ENCODE assay signal across 1 cellular context in the genomic region with DNA sequence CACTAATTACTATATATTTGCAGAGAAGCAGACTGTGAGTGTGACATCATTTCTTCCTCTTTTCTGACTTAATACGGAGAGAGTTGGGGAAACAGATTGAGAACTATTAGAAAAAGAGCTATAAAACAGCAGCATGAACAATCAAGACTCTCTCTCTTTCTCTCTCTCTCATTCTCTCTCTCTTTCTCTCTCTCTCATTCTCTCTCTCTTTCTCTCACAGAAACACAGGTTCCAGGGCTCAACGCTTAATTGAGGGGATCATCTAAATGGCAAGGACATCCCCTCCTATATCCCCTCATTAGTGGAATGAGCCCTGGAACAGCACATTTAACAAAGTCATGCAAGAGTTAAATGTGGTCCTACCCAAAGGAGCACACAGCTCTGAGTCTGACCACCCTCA.
TF ChIP-seq lines count a peak whose summit lies in the region.

No MANE protein-coding gene starts in this region.

TF ChIP-seq in HEK293, 187 proteins besides CTCF, POLR2A, EP300 and RAD21 (continued from another document):
- no peak for TF ChIP-seq ZNF394 (tag by site-specific recombination; IDR thresholded peaks at IDR 0.05; ENCODE audit: borderline replicate concordance)
- TF ChIP-seq, protein P1, sequence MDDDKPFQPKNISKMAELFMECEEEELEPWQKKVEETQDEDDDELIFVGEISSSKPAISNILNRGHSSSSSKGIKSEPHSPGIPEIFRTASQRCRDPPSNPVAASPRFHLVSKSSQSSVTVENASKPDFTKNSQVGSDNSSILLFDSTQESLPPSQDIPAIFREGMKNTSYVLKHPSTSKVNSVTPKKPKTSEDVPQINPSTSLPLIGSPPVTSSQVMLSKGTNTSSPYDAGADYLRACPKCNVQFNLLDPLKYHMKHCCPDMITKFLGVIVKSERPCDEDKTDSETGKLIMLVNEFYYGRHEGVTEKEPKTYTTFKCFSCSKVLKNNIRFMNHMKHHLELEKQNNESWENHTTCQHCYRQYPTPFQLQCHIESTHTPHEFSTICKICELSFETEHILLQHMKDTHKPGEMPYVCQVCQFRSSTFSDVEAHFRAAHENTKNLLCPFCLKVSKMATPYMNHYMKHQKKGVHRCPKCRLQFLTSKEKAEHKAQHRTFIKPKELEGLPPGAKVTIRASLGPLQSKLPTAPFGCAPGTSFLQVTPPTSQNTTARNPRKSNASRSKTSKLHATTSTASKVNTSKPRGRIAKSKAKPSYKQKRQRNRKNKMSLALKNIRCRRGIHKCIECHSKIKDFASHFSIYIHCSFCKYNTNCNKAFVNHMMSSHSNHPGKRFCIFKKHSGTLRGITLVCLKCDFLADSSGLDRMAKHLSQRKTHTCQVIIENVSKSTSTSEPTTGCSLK (tag by site-specific recombination; IDR thresholded peaks at IDR 0.05), result no peak
- no peak for TF ChIP-seq KLF10 (tag by site-specific recombination; IDR thresholded peaks at IDR 0.05)
